1 cellular context compared by ENCODE assay signal in genomic region chr17:42660692-42661345, GRCh38.
A peak's percentile ranks its signal among the peaks of the same experiment; 100 is the strongest.
TF ChIP-seq lines count a peak whose summit lies in the region.

No MANE protein-coding gene starts in this region.

TF ChIP-seq in HCT116, 20 proteins besides CTCF, POLR2A, EP300 and RAD21:
- TF ChIP-seq SP1 (IDR thresholded peaks at IDR 0.05; ENCODE audit: low read depth) = peak; percentile 47
- TF ChIP-seq ZBTB33 (IDR thresholded peaks at IDR 0.05; ENCODE audit: extremely low read depth, insufficient replicate concordance, low read length) = no peak
- TF ChIP-seq EGR1 (IDR thresholded peaks at IDR 0.05; ENCODE audit: low read depth) = no peak
- TF ChIP-seq SRF (IDR thresholded peaks at IDR 0.05; ENCODE audit: low read depth) = no peak
- TF ChIP-seq POLR2AphosphoS5 (IDR thresholded peaks at IDR 0.05; ENCODE audit: low read depth, low read length) = no peak
- TF ChIP-seq ELF1 (IDR thresholded peaks at IDR 0.05; ENCODE audit: borderline replicate concordance, low read depth) = no peak
- TF ChIP-seq TCF7L2 (IDR thresholded peaks at IDR 0.05; ENCODE audit: borderline replicate concordance, extremely low read depth, insufficient read depth, insufficient read length) = peak; percentile 6
- TF ChIP-seq CBX3 (IDR thresholded peaks at IDR 0.05; ENCODE audit: low read depth) = peak; percentile 43; the same call in 1 of the 2 replicates
- TF ChIP-seq FOSL1 (IDR thresholded peaks at IDR 0.05; ENCODE audit: low read depth) = peak; percentile 75
- no peak for TF ChIP-seq EZH2phosphoT487 (IDR thresholded peaks at IDR 0.05; ENCODE audit: borderline replicate concordance)
- TF ChIP-seq JUND (IDR thresholded peaks at IDR 0.05) = peak; percentile 80
- TF ChIP-seq ZFX (IDR thresholded peaks at IDR 0.05) = no peak
- TF ChIP-seq REST (IDR thresholded peaks at IDR 0.05; ENCODE audit: low read depth) = no peak
- no peak for TF ChIP-seq YY1 (IDR thresholded peaks at IDR 0.05; ENCODE audit: extremely low read depth, insufficient replicate concordance, low read depth, low read length)
- TF ChIP-seq CEBPB (IDR thresholded peaks at IDR 0.05; ENCODE audit: low read depth) = no peak
- no peak for TF ChIP-seq EZH2 (IDR thresholded peaks at IDR 0.05)
- no peak for TF ChIP-seq ZNF274 (IDR thresholded peaks at IDR 0.05; ENCODE audit: low read depth, low read length)
- no peak for TF ChIP-seq ATF3 (IDR thresholded peaks at IDR 0.05)
- TF ChIP-seq MAX (IDR thresholded peaks at IDR 0.05) = peak; percentile 23; the same call in 1 of the 2 replicates
- TF ChIP-seq SIN3A (IDR thresholded peaks at IDR 0.05; ENCODE audit: low read depth) = no peak
